In the genomic region with DNA sequence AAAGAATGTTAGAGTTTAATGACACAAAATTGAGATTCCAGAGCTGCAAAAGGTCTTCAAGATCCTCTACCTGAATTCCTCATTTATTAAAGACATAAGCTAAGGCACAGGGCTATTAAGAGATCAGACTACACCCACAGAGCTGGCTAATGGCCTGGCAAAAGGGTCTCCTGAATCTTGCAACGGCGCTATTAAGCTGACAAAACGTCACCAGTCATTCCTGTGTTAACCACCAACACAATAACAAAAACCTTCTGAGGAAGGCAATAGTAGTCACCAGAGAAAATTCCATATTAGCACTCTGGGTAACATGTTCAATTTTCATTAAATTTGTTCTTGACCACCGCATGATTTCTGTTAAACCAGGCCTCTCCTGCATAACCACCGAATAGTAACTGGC, we compare ENCODE assay signal across 1 cellular context.
TF ChIP-seq lines count a peak whose summit lies in the region.

No MANE protein-coding gene starts in this region.

TF ChIP-seq in WTC11, 78 proteins besides CTCF, POLR2A, EP300 and RAD21 (continued from another document):
- TF ChIP-seq, protein P1, sequence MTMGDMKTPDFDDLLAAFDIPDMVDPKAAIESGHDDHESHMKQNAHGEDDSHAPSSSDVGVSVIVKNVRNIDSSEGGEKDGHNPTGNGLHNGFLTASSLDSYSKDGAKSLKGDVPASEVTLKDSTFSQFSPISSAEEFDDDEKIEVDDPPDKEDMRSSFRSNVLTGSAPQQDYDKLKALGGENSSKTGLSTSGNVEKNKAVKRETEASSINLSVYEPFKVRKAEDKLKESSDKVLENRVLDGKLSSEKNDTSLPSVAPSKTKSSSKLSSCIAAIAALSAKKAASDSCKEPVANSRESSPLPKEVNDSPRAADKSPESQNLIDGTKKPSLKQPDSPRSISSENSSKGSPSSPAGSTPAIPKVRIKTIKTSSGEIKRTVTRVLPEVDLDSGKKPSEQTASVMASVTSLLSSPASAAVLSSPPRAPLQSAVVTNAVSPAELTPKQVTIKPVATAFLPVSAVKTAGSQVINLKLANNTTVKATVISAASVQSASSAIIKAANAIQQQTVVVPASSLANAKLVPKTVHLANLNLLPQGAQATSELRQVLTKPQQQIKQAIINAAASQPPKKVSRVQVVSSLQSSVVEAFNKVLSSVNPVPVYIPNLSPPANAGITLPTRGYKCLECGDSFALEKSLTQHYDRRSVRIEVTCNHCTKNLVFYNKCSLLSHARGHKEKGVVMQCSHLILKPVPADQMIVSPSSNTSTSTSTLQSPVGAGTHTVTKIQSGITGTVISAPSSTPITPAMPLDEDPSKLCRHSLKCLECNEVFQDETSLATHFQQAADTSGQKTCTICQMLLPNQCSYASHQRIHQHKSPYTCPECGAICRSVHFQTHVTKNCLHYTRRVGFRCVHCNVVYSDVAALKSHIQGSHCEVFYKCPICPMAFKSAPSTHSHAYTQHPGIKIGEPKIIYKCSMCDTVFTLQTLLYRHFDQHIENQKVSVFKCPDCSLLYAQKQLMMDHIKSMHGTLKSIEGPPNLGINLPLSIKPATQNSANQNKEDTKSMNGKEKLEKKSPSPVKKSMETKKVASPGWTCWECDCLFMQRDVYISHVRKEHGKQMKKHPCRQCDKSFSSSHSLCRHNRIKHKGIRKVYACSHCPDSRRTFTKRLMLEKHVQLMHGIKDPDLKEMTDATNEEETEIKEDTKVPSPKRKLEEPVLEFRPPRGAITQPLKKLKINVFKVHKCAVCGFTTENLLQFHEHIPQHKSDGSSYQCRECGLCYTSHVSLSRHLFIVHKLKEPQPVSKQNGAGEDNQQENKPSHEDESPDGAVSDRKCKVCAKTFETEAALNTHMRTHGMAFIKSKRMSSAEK (CRISPR knock-in tag; IDR thresholded peaks at IDR 0.05; ENCODE audit: borderline replicate concordance) = no peak
- TF ChIP-seq, protein P2, sequence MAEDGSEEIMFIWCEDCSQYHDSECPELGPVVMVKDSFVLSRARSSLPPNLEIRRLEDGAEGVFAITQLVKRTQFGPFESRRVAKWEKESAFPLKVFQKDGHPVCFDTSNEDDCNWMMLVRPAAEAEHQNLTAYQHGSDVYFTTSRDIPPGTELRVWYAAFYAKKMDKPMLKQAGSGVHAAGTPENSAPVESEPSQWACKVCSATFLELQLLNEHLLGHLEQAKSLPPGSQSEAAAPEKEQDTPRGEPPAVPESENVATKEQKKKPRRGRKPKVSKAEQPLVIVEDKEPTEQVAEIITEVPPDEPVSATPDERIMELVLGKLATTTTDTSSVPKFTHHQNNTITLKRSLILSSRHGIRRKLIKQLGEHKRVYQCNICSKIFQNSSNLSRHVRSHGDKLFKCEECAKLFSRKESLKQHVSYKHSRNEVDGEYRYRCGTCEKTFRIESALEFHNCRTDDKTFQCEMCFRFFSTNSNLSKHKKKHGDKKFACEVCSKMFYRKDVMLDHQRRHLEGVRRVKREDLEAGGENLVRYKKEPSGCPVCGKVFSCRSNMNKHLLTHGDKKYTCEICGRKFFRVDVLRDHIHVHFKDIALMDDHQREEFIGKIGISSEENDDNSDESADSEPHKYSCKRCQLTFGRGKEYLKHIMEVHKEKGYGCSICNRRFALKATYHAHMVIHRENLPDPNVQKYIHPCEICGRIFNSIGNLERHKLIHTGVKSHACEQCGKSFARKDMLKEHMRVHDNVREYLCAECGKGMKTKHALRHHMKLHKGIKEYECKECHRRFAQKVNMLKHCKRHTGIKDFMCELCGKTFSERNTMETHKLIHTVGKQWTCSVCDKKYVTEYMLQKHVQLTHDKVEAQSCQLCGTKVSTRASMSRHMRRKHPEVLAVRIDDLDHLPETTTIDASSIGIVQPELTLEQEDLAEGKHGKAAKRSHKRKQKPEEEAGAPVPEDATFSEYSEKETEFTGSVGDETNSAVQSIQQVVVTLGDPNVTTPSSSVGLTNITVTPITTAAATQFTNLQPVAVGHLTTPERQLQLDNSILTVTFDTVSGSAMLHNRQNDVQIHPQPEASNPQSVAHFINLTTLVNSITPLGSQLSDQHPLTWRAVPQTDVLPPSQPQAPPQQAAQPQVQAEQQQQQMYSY (CRISPR knock-in tag; IDR thresholded peaks at IDR 0.05) = no peak
- no peak for TF ChIP-seq ELF4 (CRISPR knock-in tag; IDR thresholded peaks at IDR 0.05; ENCODE audit: low read depth)
- no peak for TF ChIP-seq CREM (CRISPR knock-in tag; IDR thresholded peaks at IDR 0.05)
- TF ChIP-seq FOXK1 (CRISPR knock-in tag; IDR thresholded peaks at IDR 0.05) = no peak
- TF ChIP-seq TEAD4 (CRISPR knock-in tag; IDR thresholded peaks at IDR 0.05) = no peak
